In genomic region chr17:82984751-82985435, GRCh38 we compare ENCODE assay signal across 20 cellular contexts.
DNase-seq lines count a peak whose midpoint lies in the region; ATAC-seq and TF ChIP-seq lines count a peak whose summit lies in the region.
"Had no signal": no experiment of that assay in that cellular context is flagged by ENCODE, and none has a peak within 500 bp of the region (broad histone marks: within the 10 kb centered on the region; RNA-seq: fewer than 3 reads in every experiment).

No MANE protein-coding gene starts in this region.

- no peak overlapping the region for H3K14ac ChIP-seq in neuronal stem cell (ENCODE audit: low read length)

- peaks cover 1% of the 10 kb centered on the region for H3K27me3 Mint-ChIP-seq in activated CD4-positive, alpha-beta T cell treated with anti-CD3 and anti-CD28 coated beads, Interleukin-2, amount 10 ng/mL, durations not matched to agents 24 days and 14 days
- peaks cover 1% of the 10 kb centered on the region for H3K27me3 Mint-ChIP-seq in endodermal cell (ENCODE audit: insufficient read depth)

- ATAC-seq in GM21723 (IDR thresholded peaks at IDR 0.05; ENCODE audit: unreplicated experiment): no peak

- WGBS in endodermal cell (ENCODE audit: insufficient coverage in 1 of 2, insufficient read length in 1 of 2), 2 experiments: 92 to 97% methylated on average over 5 to 15 of the region's 15 CpGs
- no CpG with 5 or more reads among the region's 15 CpGs for WGBS in neuronal stem cell (ENCODE audit: extremely low coverage in 2 of 2, insufficient read length in 2 of 2, insufficient replicate concordance in 1 of 2), 2 donors

- no peaks in the 10 kb centered on the region for H3K36me3 ChIP-seq in HEK293 (ENCODE audit: control insufficient read depth in 2 of 2, insufficient read depth in 1 of 2, low read length in 2 of 2)
- no peaks in the 10 kb centered on the region for H3K36me3 ChIP-seq in endodermal cell (ENCODE audit: control insufficient read depth, insufficient read depth, low read length)
- no peaks in the 10 kb centered on the region for H3K36me3 ChIP-seq in neuronal stem cell (replicated peaks in 1 of 2; ENCODE audit: control insufficient read depth in 2 of 2, insufficient read depth in 2 of 2, low read length in 2 of 2)
- H3K36me3 ChIP-seq: upper lobe of left lung had no signal

- H4K8ac ChIP-seq in neuronal stem cell (ENCODE audit: low read depth, low read length): no peak overlapping the region

- H3K4me1 Mint-ChIP-seq in activated CD4-positive, alpha-beta T cell treated with anti-CD3 and anti-CD28 coated beads, Interleukin-2, amount 10 ng/mL, durations not matched to agents 24 days and 14 days: peaks cover 23% of the 10 kb centered on the region
- peaks cover 8% of the 10 kb centered on the region for H3K4me1 Mint-ChIP-seq in endodermal cell

- no peak overlapping the region for H2BK15ac ChIP-seq in neuronal stem cell (ENCODE audit: low read length)

- H3K9ac ChIP-seq in endodermal cell (ENCODE audit: extremely low read depth, low read length, poor library complexity, severe bottlenecking) (no peak overlapping the region), neuronal stem cell (ENCODE audit: low read depth, low read length, poor library complexity) (no peak overlapping the region)

- TF ChIP-seq CTCF in HEK293 (tag by site-specific recombination; IDR thresholded peaks at IDR 0.05) (no peak), endodermal cell (conservative IDR thresholded peaks at IDR 0.05) (no peak)

- intact Hi-C loops in activated CD4-positive, alpha-beta T cell treated with anti-CD3 and anti-CD28 coated beads, Interleukin-2, amount 10 ng/mL, durations not matched to agents 24 days and 14 days (cut with micrococcal nuclease): loop anchor here (5.0 kb wide), 2 partner anchors 62 to 97 kb away; no protein-coding TSS in a partner anchor

- H2AK5ac ChIP-seq in neuronal stem cell (ENCODE audit: low read depth, low read length): peak overlapping the region; percentile 71

- POLR2A ChIA-PET in HEK293 (lab: Yijun Ruan, JAX): no interaction called here

- H3K9me3 Mint-ChIP-seq in activated CD4-positive, alpha-beta T cell treated with anti-CD3 and anti-CD28 coated beads, Interleukin-2, amount 10 ng/mL, durations not matched to agents 24 days and 14 days: peaks cover under 1% of the 10 kb centered on the region
- H3K9me3 Mint-ChIP-seq in endodermal cell: no peaks in the 10 kb centered on the region

- H3K23ac ChIP-seq in neuronal stem cell (ENCODE audit: low read depth, low read length, poor library complexity): no peak overlapping the region

- peak; percentile 55 for DNase-seq in activated CD4-positive, alpha-beta T cell treated with anti-CD3 and anti-CD28 coated beads, Interleukin-2, amount 10 ng/mL, durations not matched to agents 24 days and 14 days
- DNase-seq in activated CD4-positive, alpha-beta T cell treated with anti-CD3 and anti-CD28 coated beads for 1 hour: no peak
- DNase-seq in endodermal cell: peak; percentile 35
- DNase-seq in neuronal stem cell (ENCODE audit: low spot score): no peak
- DNase-seq in stimulated activated CD4-positive, alpha-beta T cell treated with anti-CD3 and anti-CD28 coated beads, Interleukin-4, amount 100 ng/mL, for 24 hours: no peak
- no peak for DNase-seq in HPDE6-E6E7 (ENCODE audit: extremely low spot score)
- DNase-seq: activated naive CD4-positive, alpha-beta T cell; C1 segment of cervical spinal cord; DMS53; HCEC 1CT; Karpas-422; naive B cell; NCI-H1417 treated with DMSO at 0.1 percent for 48 hours; NCI-H2227 treated with DMSO at 0.1 percent for 48 hours; stimulated activated naive B cell treated with anti-CD40 and anti-IgM and Interleukin-4, amounts not matched to agents 10 μg/mL and 1 μg/mL and 100 μg/mL, for 72 hours had no signal

- no peak overlapping the region for H3K27ac ChIP-seq in HEK293 (ENCODE audit: extremely low read depth, low read depth, low read length)
- no peak overlapping the region for H3K27ac ChIP-seq in endodermal cell (ENCODE audit: low read depth, low read length)
- no peak overlapping the region for H3K27ac ChIP-seq in neuronal stem cell (replicated peaks; ENCODE audit: low read length)
- H3K27ac ChIP-seq: coronary artery, upper lobe of left lung had no signal

- H3K36me3 Mint-ChIP-seq in activated CD4-positive, alpha-beta T cell treated with anti-CD3 and anti-CD28 coated beads, Interleukin-2, amount 10 ng/mL, durations not matched to agents 24 days and 14 days (ENCODE audit: low read depth): peaks cover 8% of the 10 kb centered on the region
- H3K36me3 Mint-ChIP-seq in endodermal cell (ENCODE audit: low read depth): peaks cover 11% of the 10 kb centered on the region

- no peak overlapping the region for H3K27ac Mint-ChIP-seq in activated CD4-positive, alpha-beta T cell treated with anti-CD3 and anti-CD28 coated beads, Interleukin-2, amount 10 ng/mL, durations not matched to agents 24 days and 14 days
- H3K27ac Mint-ChIP-seq in endodermal cell: no peak overlapping the region
- H3K27ac Mint-ChIP-seq: stimulated activated naive B cell treated with anti-CD40 and anti-IgM and Interleukin-4, amounts not matched to agents 10 μg/mL and 1 μg/mL and 100 μg/mL, for 72 hours had no signal

- CTCF ChIA-PET in HEK293 (lab: Yijun Ruan, JAX): interaction anchor here (0.5 to 0.7 kb wide), 2 partner anchors 11 to 50 kb away, joined by 3 to 4 read pairs; no protein-coding TSS in a partner anchor

- H2BK5ac ChIP-seq in neuronal stem cell (ENCODE audit: low read length): no peak overlapping the region

- no peaks in the 10 kb centered on the region for H3K27me3 ChIP-seq in endodermal cell (ENCODE audit: control insufficient read depth, insufficient read depth, low read length, poor library complexity, severe bottlenecking)
- H3K27me3 ChIP-seq in neuronal stem cell (ENCODE audit: control insufficient read depth in 3 of 3, insufficient read depth in 3 of 3, low read depth in 1 of 3, low read length in 3 of 3): no peaks in the 10 kb centered on the region
- H3K27me3 ChIP-seq: upper lobe of left lung had no signal

- no peak overlapping the region for H3K4me3 ChIP-seq in HEK293 (ENCODE audit: low read depth, low read length)
- H3K4me3 ChIP-seq in endodermal cell (ENCODE audit: low read length): no peak overlapping the region
- no peak overlapping the region for H3K4me3 ChIP-seq in neuronal stem cell (ENCODE audit: low read length in 2 of 2)
- H3K4me3 ChIP-seq: coronary artery, upper lobe of left lung had no signal

- peak overlapping the region; percentile 60 for H2BK12ac ChIP-seq in neuronal stem cell (ENCODE audit: low read length)

- H3K4me2 ChIP-seq in neuronal stem cell (ENCODE audit: insufficient read depth, low read length, poor library complexity, severe bottlenecking): no peak overlapping the region

- peak overlapping the region; percentile 72 for H3K18ac ChIP-seq in neuronal stem cell (ENCODE audit: low read length)

- H2BK120ac ChIP-seq in neuronal stem cell (ENCODE audit: low read depth, low read length): no peak overlapping the region

- no peak overlapping the region for H3K4me3 Mint-ChIP-seq in activated CD4-positive, alpha-beta T cell treated with anti-CD3 and anti-CD28 coated beads, Interleukin-2, amount 10 ng/mL, durations not matched to agents 24 days and 14 days
- no peak overlapping the region for H3K4me3 Mint-ChIP-seq in endodermal cell
- H3K4me3 Mint-ChIP-seq: brain; stimulated activated naive B cell treated with anti-CD40 and anti-IgM and Interleukin-4, amounts not matched to agents 10 μg/mL and 1 μg/mL and 100 μg/mL, for 72 hours had no signal

- no peak overlapping the region for H4K91ac ChIP-seq in neuronal stem cell (ENCODE audit: low read depth, low read length, poor library complexity)

- no peak overlapping the region for H2AFZ ChIP-seq in neuronal stem cell (ENCODE audit: low read length)

- H3K79me1 ChIP-seq in neuronal stem cell (ENCODE audit: low read depth, low read length): no peaks in the 10 kb centered on the region

- H3K9me3 ChIP-seq in HEK293 (ENCODE audit: control insufficient read depth, insufficient read depth, low read depth, low read length) (no peaks in the 10 kb centered on the region), endodermal cell (ENCODE audit: control insufficient read depth, low read length) (no peaks in the 10 kb centered on the region), neuronal stem cell (replicated peaks in 1 of 2; ENCODE audit: control insufficient read depth in 2 of 2, insufficient read depth in 1 of 2, low read depth in 1 of 2, low read length in 2 of 2) (peaks cover 5 to 13% of the 10 kb centered on the region in 2 donors)
- H3K9me3 ChIP-seq: upper lobe of left lung had no signal

- H3K4me1 ChIP-seq in HEK293 (ENCODE audit: control insufficient read depth, insufficient read depth, low read length) (no peaks in the 10 kb centered on the region), endodermal cell (ENCODE audit: control insufficient read depth, insufficient read depth, low read length) (no peaks in the 10 kb centered on the region), neuronal stem cell (ENCODE audit: control insufficient read depth in 2 of 2, insufficient read depth in 1 of 2, low read depth in 1 of 2, low read length in 2 of 2) (peaks cover 6 to 7% of the 10 kb centered on the region in 2 donors)

- H3K4ac ChIP-seq in neuronal stem cell (ENCODE audit: low read length): no peak overlapping the region

TF ChIP-seq in HEK293, 187 proteins besides CTCF, POLR2A, EP300 and RAD21:
- 0 out of 2 replicates have a peak, but pooled peaks have one; percentile 13 for TF ChIP-seq ZIC2 (tag by site-specific recombination; IDR thresholded peaks at IDR 0.05)
- no peak for TF ChIP-seq ZNF354C (tag by site-specific recombination; IDR thresholded peaks at IDR 0.05; ENCODE audit: borderline replicate concordance, low read depth)

Comparison
In these comparisons a context has a peak if more than half of its experiments do, and no peak if none do; other contexts are left out.
1. DNase-seq: peak in activated CD4-positive, alpha-beta T cell treated with anti-CD3 and anti-CD28 coated beads, Interleukin-2, amount 10 ng/mL, durations not matched to agents 24 days and 14 days (single experiment) and endodermal cell (single experiment); none in activated CD4-positive, alpha-beta T cell treated with anti-CD3 and anti-CD28 coated beads for 1 hour (single experiment), neuronal stem cell (single experiment), stimulated activated CD4-positive, alpha-beta T cell treated with anti-CD3 and anti-CD28 coated beads, Interleukin-4, amount 100 ng/mL, for 24 hours (single experiment) and HPDE6-E6E7 (single experiment).